ENCODE assay signal across 8 cellular contexts in genomic region chr10:11685787-11686218, GRCh38. TPM values are rescaled to one million over a fixed set of nuclear protein-coding genes. Genes with fewer than 3 reads are reported as not detected.
DNase-seq lines count a peak whose midpoint lies in the region.

No MANE protein-coding gene starts in this region.

- H3K36me3 Mint-ChIP-seq in activated CD4-positive, alpha-beta memory T cell treated with anti-CD3 and anti-CD28 coated beads for 36 hours: no peaks in the 10 kb centered on the region
- H3K36me3 Mint-ChIP-seq in activated CD4-positive, alpha-beta memory T cell treated with anti-CD3 and anti-CD28 coated beads, Interleukin-2, amount 10 ng/mL, durations not matched to agents 7 days and 5 days (ENCODE audit: low read depth): no peaks in the 10 kb centered on the region

- intact Hi-C loops in activated CD4-positive, alpha-beta memory T cell treated with anti-CD3 and anti-CD28 coated beads for 36 hours (cut with micrococcal nuclease): loop anchor here (1.0 to 2.0 kb wide), 3 partner anchors 24 to 170 kb away; no protein-coding TSS in a partner anchor

- POLR2A ChIA-PET in activated CD4-positive, alpha-beta memory T cell treated with anti-CD3 and anti-CD28 coated beads for 36 hours (lab: Charles Lee): no interaction called here
- POLR2A ChIA-PET in activated CD4-positive, alpha-beta memory T cell treated with anti-CD3 and anti-CD28 coated beads, Interleukin-2, amount 10 ng/mL, durations not matched to agents 7 days and 5 days (lab: Charles Lee): interaction anchor here (0.8 to 1.3 kb wide), 2 partner anchors 25 to 53 kb away, joined by 4 read pairs; no protein-coding TSS in a partner anchor

- CTCF ChIA-PET in activated CD4-positive, alpha-beta memory T cell treated with anti-CD3 and anti-CD28 coated beads for 36 hours (lab: Charles Lee): interaction anchor here (0.6 to 1.7 kb wide), 3 partner anchors 9 to 72 kb away, joined by 3 to 7 read pairs (median 3); no protein-coding TSS in a partner anchor
- CTCF ChIA-PET in activated CD4-positive, alpha-beta memory T cell treated with anti-CD3 and anti-CD28 coated beads, Interleukin-2, amount 10 ng/mL, durations not matched to agents 7 days and 5 days (lab: Charles Lee): interaction anchor here (0.9 to 1.5 kb wide), 2 partner anchors 66 to 415 kb away, joined by 3 to 4 read pairs; no protein-coding TSS in a partner anchor

- H3K9me3 Mint-ChIP-seq in activated CD4-positive, alpha-beta memory T cell treated with anti-CD3 and anti-CD28 coated beads for 36 hours: no peaks in the 10 kb centered on the region
- no peaks in the 10 kb centered on the region for H3K9me3 Mint-ChIP-seq in activated CD4-positive, alpha-beta memory T cell treated with anti-CD3 and anti-CD28 coated beads, Interleukin-2, amount 10 ng/mL, durations not matched to agents 7 days and 5 days

- peak; percentile 41 for DNase-seq in activated CD4-positive, alpha-beta memory T cell treated with anti-CD3 and anti-CD28 coated beads for 36 hours
- DNase-seq in activated CD4-positive, alpha-beta memory T cell treated with anti-CD3 and anti-CD28 coated beads, Interleukin-2, amount 10 ng/mL, durations not matched to agents 7 days and 5 days: no peak
- DNase-seq in NCI-H2029 treated with DMSO at 0.1 percent for 48 hours (lab: John Stamatoyannopoulos, UW): peak; percentile 55
- peak; percentile 34 to 42 for DNase-seq in activated CD4-positive, alpha-beta T cell treated with anti-CD3 and anti-CD28 coated beads, Interleukin-2, amount 50 U/mL, for 4 hours
- peak; percentile 35 for DNase-seq in glomerular visceral epithelial cell (ENCODE audit: extremely low spot score)
- DNase-seq in stimulated activated CD4-positive, alpha-beta T cell treated with anti-CD3 and anti-CD28 coated beads, Interleukin-2, amount 100 ng/mL, for 24 hours: peak; percentile 24 to 36
- DNase-seq in HK-2 (ENCODE audit: unreplicated experiment): no peak
- no peak for DNase-seq in epidermal melanocyte (ENCODE audit: insufficient read length, low spot score)

- no peaks in the 10 kb centered on the region for H3K27me3 Mint-ChIP-seq in activated CD4-positive, alpha-beta memory T cell treated with anti-CD3 and anti-CD28 coated beads for 36 hours
- H3K27me3 Mint-ChIP-seq in activated CD4-positive, alpha-beta memory T cell treated with anti-CD3 and anti-CD28 coated beads, Interleukin-2, amount 10 ng/mL, durations not matched to agents 7 days and 5 days: peaks cover 8% of the 10 kb centered on the region

- H3K27ac Mint-ChIP-seq in activated CD4-positive, alpha-beta memory T cell treated with anti-CD3 and anti-CD28 coated beads for 36 hours: peak overlapping the region; percentile 49
- H3K27ac Mint-ChIP-seq in activated CD4-positive, alpha-beta memory T cell treated with anti-CD3 and anti-CD28 coated beads, Interleukin-2, amount 10 ng/mL, durations not matched to agents 7 days and 5 days: no peak overlapping the region

- H3K4me1 Mint-ChIP-seq in activated CD4-positive, alpha-beta memory T cell treated with anti-CD3 and anti-CD28 coated beads for 36 hours (ENCODE audit: low read depth): peaks cover 27% of the 10 kb centered on the region
- peaks cover 19% of the 10 kb centered on the region for H3K4me1 Mint-ChIP-seq in activated CD4-positive, alpha-beta memory T cell treated with anti-CD3 and anti-CD28 coated beads, Interleukin-2, amount 10 ng/mL, durations not matched to agents 7 days and 5 days

- no peak overlapping the region for H3K4me3 Mint-ChIP-seq in activated CD4-positive, alpha-beta memory T cell treated with anti-CD3 and anti-CD28 coated beads for 36 hours
- no peak overlapping the region for H3K4me3 Mint-ChIP-seq in activated CD4-positive, alpha-beta memory T cell treated with anti-CD3 and anti-CD28 coated beads, Interleukin-2, amount 10 ng/mL, durations not matched to agents 7 days and 5 days

RNA-seq across cellular contexts. Expression of gene ECHDC3, which starts 56.4 kb away (rescaled TPM):
- 1 to 10 TPM in 1 of 2 experiments, under 1 TPM in 1; 0.76 to 1.4 TPM for total RNA-seq in activated CD4-positive, alpha-beta memory T cell treated with anti-CD3 and anti-CD28 coated beads for 36 hours
- not detected for total RNA-seq in activated CD4-positive, alpha-beta memory T cell treated with anti-CD3 and anti-CD28 coated beads, Interleukin-2, amount 10 ng/mL, durations not matched to agents 7 days and 5 days

Comparison
In these comparisons a context has a peak if more than half of its experiments do, and no peak if none do; other contexts are left out.
1. DNase-seq: peak in activated CD4-positive, alpha-beta memory T cell treated with anti-CD3 and anti-CD28 coated beads for 36 hours (single experiment), NCI-H2029 treated with DMSO at 0.1 percent for 48 hours (single experiment), activated CD4-positive, alpha-beta T cell treated with anti-CD3 and anti-CD28 coated beads, Interleukin-2, amount 50 U/mL, for 4 hours (2 of 2), glomerular visceral epithelial cell (single experiment) and stimulated activated CD4-positive, alpha-beta T cell treated with anti-CD3 and anti-CD28 coated beads, Interleukin-2, amount 100 ng/mL, for 24 hours (2 of 2); none in activated CD4-positive, alpha-beta memory T cell treated with anti-CD3 and anti-CD28 coated beads, Interleukin-2, amount 10 ng/mL, durations not matched to agents 7 days and 5 days (single experiment), HK-2 (single experiment) and epidermal melanocyte (single experiment).